Comparison of ENCODE assay signal across 11 cellular contexts in the genomic region with DNA sequence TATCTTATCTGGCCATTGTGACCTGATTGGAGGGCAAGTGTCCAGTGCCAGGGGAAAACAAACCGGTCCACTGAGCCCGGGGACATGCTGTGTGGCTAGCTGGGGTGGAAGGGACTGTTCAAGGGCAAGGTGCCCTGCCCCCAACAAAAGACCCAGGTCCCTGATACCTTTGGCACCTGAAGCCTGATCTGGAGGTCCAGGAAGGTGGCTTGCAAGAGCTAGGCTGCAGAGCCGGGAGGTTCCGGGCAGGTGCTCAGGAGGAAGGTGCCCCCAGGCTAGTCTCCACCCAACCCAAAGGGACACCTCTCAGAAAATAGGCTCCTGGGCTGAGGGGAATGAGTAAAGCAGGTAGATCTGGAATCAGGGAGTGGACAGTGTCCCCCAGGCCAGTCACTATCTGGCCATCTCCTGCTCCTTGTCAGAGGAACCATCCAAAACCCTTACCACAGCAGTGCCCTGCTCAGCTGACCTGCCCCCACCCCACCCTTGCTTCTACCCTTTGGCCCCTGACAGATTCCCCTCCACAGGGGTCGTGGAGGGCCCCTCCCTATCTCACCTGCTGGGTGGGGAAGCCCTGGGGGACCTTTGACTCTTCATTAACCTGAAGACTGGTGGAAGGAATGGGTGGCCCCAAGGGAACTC. TPM values are rescaled to one million over a fixed set of nuclear protein-coding genes. Genes with fewer than 3 reads are reported as not detected.
DNase-seq lines count a peak whose midpoint lies in the region; ATAC-seq and FAIRE-seq lines count a peak whose summit lies in the region.
"Had no signal": no experiment of that assay in that cellular context is flagged by ENCODE, and none has a peak within 500 bp of the region (broad histone marks: within the 10 kb centered on the region; RNA-seq: fewer than 3 reads in every experiment).

No MANE protein-coding gene starts in this region.

- POLR2A ChIA-PET in activated CD4-positive, alpha-beta memory T cell treated with anti-CD3 and anti-CD28 coated beads, Interleukin-2, amount 10 ng/mL, durations not matched to agents 7 days and 5 days (lab: Charles Lee): interaction anchor here (1.1 to 8.9 kb wide), 13 partner anchors 7 to 113 kb away, joined by 3 to 60 read pairs (median 5); a partner anchor contains a TSS

- CTCF ChIA-PET in activated CD8-positive, alpha-beta memory T cell treated with anti-CD3 and anti-CD28 coated beads, Interleukin-2, amount 10 ng/mL, durations not matched to agents 7 days and 5 days (lab: Charles Lee): interaction anchor here (0.8 to 8.5 kb wide), 11 partner anchors 9 to 113 kb away, joined by 3 to 206 read pairs (median 5); a partner anchor contains a TSS
- CTCF ChIA-PET in activated CD4-positive, alpha-beta memory T cell treated with anti-CD3 and anti-CD28 coated beads, Interleukin-2, amount 10 ng/mL, durations not matched to agents 7 days and 5 days (lab: Charles Lee): interaction anchor here (0.5 to 10.6 kb wide), 15 partner anchors 7 to 112 kb away, joined by 3 to 78 read pairs (median 5); a partner anchor contains a TSS

- no peak for ATAC-seq in activated CD8-positive, alpha-beta memory T cell treated with anti-CD3 and anti-CD28 coated beads, Interleukin-2, amount 10 ng/mL, durations not matched to agents 7 days and 5 days
- peak; percentile 3 for ATAC-seq in esophagus mucosa
- ATAC-seq in stimulated activated memory B cell treated with anti-CD40 and anti-IgM and Interleukin-4, amounts not matched to agents 10 μg/mL and 1 μg/mL and 100 μg/mL, for 72 hours: peak; percentile 10

- FAIRE-seq in GM19239 (lab: Jason Lieb, UNC): no peak

- peak overlapping the region; percentile 67 for H3K27ac Mint-ChIP-seq in activated CD8-positive, alpha-beta memory T cell treated with anti-CD3 and anti-CD28 coated beads, Interleukin-2, amount 10 ng/mL, durations not matched to agents 7 days and 5 days
- peak overlapping the region; percentile 48 for H3K27ac Mint-ChIP-seq in activated CD4-positive, alpha-beta memory T cell treated with anti-CD3 and anti-CD28 coated beads, Interleukin-2, amount 10 ng/mL, durations not matched to agents 7 days and 5 days
- H3K27ac Mint-ChIP-seq in stimulated activated memory B cell treated with anti-CD40 and anti-IgM and Interleukin-4, amounts not matched to agents 10 μg/mL and 1 μg/mL and 100 μg/mL, for 72 hours: peak overlapping the region; percentile 61

- H3K4me1 Mint-ChIP-seq in activated CD8-positive, alpha-beta memory T cell treated with anti-CD3 and anti-CD28 coated beads, Interleukin-2, amount 10 ng/mL, durations not matched to agents 7 days and 5 days: peaks cover 22% of the 10 kb centered on the region
- H3K4me1 Mint-ChIP-seq in activated CD4-positive, alpha-beta memory T cell treated with anti-CD3 and anti-CD28 coated beads, Interleukin-2, amount 10 ng/mL, durations not matched to agents 7 days and 5 days: peaks cover 39% of the 10 kb centered on the region
- H3K4me1 Mint-ChIP-seq in stimulated activated memory B cell treated with anti-CD40 and anti-IgM and Interleukin-4, amounts not matched to agents 10 μg/mL and 1 μg/mL and 100 μg/mL, for 72 hours: peaks cover 24% of the 10 kb centered on the region

- H3K36me3 Mint-ChIP-seq in activated CD8-positive, alpha-beta memory T cell treated with anti-CD3 and anti-CD28 coated beads, Interleukin-2, amount 10 ng/mL, durations not matched to agents 7 days and 5 days: peaks cover 39% of the 10 kb centered on the region
- peaks cover 73% of the 10 kb centered on the region for H3K36me3 Mint-ChIP-seq in activated CD4-positive, alpha-beta memory T cell treated with anti-CD3 and anti-CD28 coated beads, Interleukin-2, amount 10 ng/mL, durations not matched to agents 7 days and 5 days (ENCODE audit: low read depth)
- peaks cover 46% of the 10 kb centered on the region for H3K36me3 Mint-ChIP-seq in stimulated activated memory B cell treated with anti-CD40 and anti-IgM and Interleukin-4, amounts not matched to agents 10 μg/mL and 1 μg/mL and 100 μg/mL, for 72 hours

- no peak overlapping the region for H3K4me3 Mint-ChIP-seq in activated CD8-positive, alpha-beta memory T cell treated with anti-CD3 and anti-CD28 coated beads, Interleukin-2, amount 10 ng/mL, durations not matched to agents 7 days and 5 days
- H3K4me3 Mint-ChIP-seq in activated CD4-positive, alpha-beta memory T cell treated with anti-CD3 and anti-CD28 coated beads, Interleukin-2, amount 10 ng/mL, durations not matched to agents 7 days and 5 days: no peak overlapping the region
- no peak overlapping the region for H3K4me3 Mint-ChIP-seq in stimulated activated memory B cell treated with anti-CD40 and anti-IgM and Interleukin-4, amounts not matched to agents 10 μg/mL and 1 μg/mL and 100 μg/mL, for 72 hours

- no peaks in the 10 kb centered on the region for H3K27me3 Mint-ChIP-seq in activated CD8-positive, alpha-beta memory T cell treated with anti-CD3 and anti-CD28 coated beads, Interleukin-2, amount 10 ng/mL, durations not matched to agents 7 days and 5 days
- H3K27me3 Mint-ChIP-seq in activated CD4-positive, alpha-beta memory T cell treated with anti-CD3 and anti-CD28 coated beads, Interleukin-2, amount 10 ng/mL, durations not matched to agents 7 days and 5 days: no peaks in the 10 kb centered on the region
- H3K27me3 Mint-ChIP-seq in stimulated activated memory B cell treated with anti-CD40 and anti-IgM and Interleukin-4, amounts not matched to agents 10 μg/mL and 1 μg/mL and 100 μg/mL, for 72 hours: no peaks in the 10 kb centered on the region

- DNase-seq in activated CD8-positive, alpha-beta memory T cell treated with anti-CD3 and anti-CD28 coated beads, Interleukin-2, amount 10 ng/mL, durations not matched to agents 7 days and 5 days: no peak
- DNase-seq in activated CD8-positive, alpha-beta memory T cell treated with anti-CD3 and anti-CD28 coated beads, Interleukin-2, amount 50 U/mL, for 4 hours: no peak
- DNase-seq in activated CD4-positive, alpha-beta memory T cell treated with anti-CD3 and anti-CD28 coated beads, Interleukin-2, amount 10 ng/mL, durations not matched to agents 7 days and 5 days: no peak
- DNase-seq in middle frontal gyrus (ENCODE audit: extremely low spot score, low spot score) (no peak), HuH-7 (ENCODE audit: low spot score) (no peak), GM19239 (ENCODE audit: insufficient read length, low spot score) (no peak)
- DNase-seq: DMS79 had no signal

- no peaks in the 10 kb centered on the region for H3K9me3 Mint-ChIP-seq in activated CD8-positive, alpha-beta memory T cell treated with anti-CD3 and anti-CD28 coated beads, Interleukin-2, amount 10 ng/mL, durations not matched to agents 7 days and 5 days (ENCODE audit: low read depth)
- no peaks in the 10 kb centered on the region for H3K9me3 Mint-ChIP-seq in activated CD4-positive, alpha-beta memory T cell treated with anti-CD3 and anti-CD28 coated beads, Interleukin-2, amount 10 ng/mL, durations not matched to agents 7 days and 5 days
- H3K9me3 Mint-ChIP-seq in stimulated activated memory B cell treated with anti-CD40 and anti-IgM and Interleukin-4, amounts not matched to agents 10 μg/mL and 1 μg/mL and 100 μg/mL, for 72 hours: no peaks in the 10 kb centered on the region

RNA-seq across cellular contexts. Expression of a gene that starts 6.2 kb away (rescaled TPM):
- 10 to 100 TPM; 34.1 to 34.5 TPM for total RNA-seq in activated CD8-positive, alpha-beta memory T cell treated with anti-CD3 and anti-CD28 coated beads, Interleukin-2, amount 10 ng/mL, durations not matched to agents 7 days and 5 days
- 10 to 100 TPM; 32.1 to 32.3 TPM for total RNA-seq in activated CD4-positive, alpha-beta memory T cell treated with anti-CD3 and anti-CD28 coated beads, Interleukin-2, amount 10 ng/mL, durations not matched to agents 7 days and 5 days
- 14.6 TPM for total RNA-seq in esophagus mucosa

RNA-seq across cellular contexts. Expression of a gene that starts 21.5 kb away (rescaled TPM):
- total RNA-seq in activated CD8-positive, alpha-beta memory T cell treated with anti-CD3 and anti-CD28 coated beads, Interleukin-2, amount 10 ng/mL, durations not matched to agents 7 days and 5 days: 100 to 1,000 TPM; 284 to 377 TPM
- total RNA-seq in activated CD4-positive, alpha-beta memory T cell treated with anti-CD3 and anti-CD28 coated beads, Interleukin-2, amount 10 ng/mL, durations not matched to agents 7 days and 5 days: 100 to 1,000 TPM; 320 to 328 TPM
- 297 TPM for total RNA-seq in esophagus mucosa

RNA-seq across cellular contexts. Expression of a gene that starts 32.9 kb away (rescaled TPM):
- 10 to 100 TPM; 36.7 to 51.7 TPM for total RNA-seq in activated CD8-positive, alpha-beta memory T cell treated with anti-CD3 and anti-CD28 coated beads, Interleukin-2, amount 10 ng/mL, durations not matched to agents 7 days and 5 days
- total RNA-seq in activated CD4-positive, alpha-beta memory T cell treated with anti-CD3 and anti-CD28 coated beads, Interleukin-2, amount 10 ng/mL, durations not matched to agents 7 days and 5 days: 10 to 100 TPM; 56.1 to 58.5 TPM
- total RNA-seq in esophagus mucosa: 0.96 TPM
- total RNA-seq: smooth muscle cell had no signal

RNA-seq across cellular contexts. Expression of a gene that starts 57.3 kb away (rescaled TPM):
- total RNA-seq in activated CD8-positive, alpha-beta memory T cell treated with anti-CD3 and anti-CD28 coated beads, Interleukin-2, amount 10 ng/mL, durations not matched to agents 7 days and 5 days: not detected
- not detected for total RNA-seq in activated CD4-positive, alpha-beta memory T cell treated with anti-CD3 and anti-CD28 coated beads, Interleukin-2, amount 10 ng/mL, durations not matched to agents 7 days and 5 days
- total RNA-seq in esophagus mucosa: 0.40 TPM
- total RNA-seq: smooth muscle cell; T-helper 1 cell treated with Interleukin-12 subunit alpha and Interleukin-12 subunit beta and Interleukin-4 antibody, amounts not matched to agents 30 ng/mL and 1 ng/mL, for 36 hours had no signal

Comparison
In these comparisons a context has a peak if more than half of its experiments do, and no peak if none do; other contexts are left out.
1. RNA of a gene that starts 32.9 kb away (total RNA-seq): 56.1 to 58.5 TPM in activated CD4-positive, alpha-beta memory T cell treated with anti-CD3 and anti-CD28 coated beads, Interleukin-2, amount 10 ng/mL, durations not matched to agents 7 days and 5 days and 36.7 to 51.7 TPM in activated CD8-positive, alpha-beta memory T cell treated with anti-CD3 and anti-CD28 coated beads, Interleukin-2, amount 10 ng/mL, durations not matched to agents 7 days and 5 days; 0.96 TPM in esophagus mucosa (single experiment); every median in the first group is over 10 times any median in the second.
2. Peak in every context shown above with its lines, with median percentiles within 50 percentile points of each other: H3K27ac Mint-ChIP-seq.